Comparison of ENCODE assay signal across 26 cellular contexts in the genomic region with DNA sequence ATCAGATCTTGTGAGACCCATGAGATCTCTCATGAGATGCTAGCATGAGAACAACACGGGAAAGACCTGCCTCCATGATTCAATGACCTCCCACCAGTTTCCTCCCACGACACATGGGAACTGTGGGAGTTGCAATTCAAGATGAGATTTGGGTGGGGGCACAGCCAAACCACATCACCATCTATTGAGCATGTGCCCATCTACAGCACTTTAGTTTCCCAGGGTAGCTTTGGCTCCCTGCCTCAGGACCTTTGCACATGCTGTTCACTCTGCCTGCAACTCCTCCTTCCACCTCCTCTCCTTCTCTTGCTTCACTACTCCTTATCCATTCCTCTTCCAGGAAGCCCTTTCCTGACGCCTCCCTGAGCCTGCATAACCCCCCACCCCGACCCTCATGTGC. TPM values are rescaled to one million over a fixed set of nuclear protein-coding genes. Genes with fewer than 3 reads are reported as not detected.
A peak's percentile ranks its signal among the peaks of the same experiment; 100 is the strongest.
DNase-seq lines count a peak whose midpoint lies in the region; ATAC-seq, FAIRE-seq and TF ChIP-seq lines count a peak whose summit lies in the region.
"Had no signal": no experiment of that assay in that cellular context is flagged by ENCODE, and none has a peak within 500 bp of the region (broad histone marks: within the 10 kb centered on the region; RNA-seq: fewer than 3 reads in every experiment).

No MANE protein-coding gene starts in this region.

- H4K91ac ChIP-seq in H1 (replicated peaks; ENCODE audit: insufficient read length, low read length), result no peak overlapping the region

- no peak for TF ChIP-seq EP300 in K562 (IDR thresholded peaks at IDR 0.05; ENCODE audit: low read length)
- no peak for TF ChIP-seq EP300 in H1 (IDR thresholded peaks at IDR 0.05; ENCODE audit: borderline replicate concordance in 1 of 2, low read depth in 2 of 2, low read length in 2 of 2)

- peaks cover 15% of the 10 kb centered on the region; the same call in 1 of the 2 replicates for H4K20me1 ChIP-seq in K562 (replicated peaks; ENCODE audit: control insufficient read depth, insufficient read depth, low read length)
- no peaks in the 10 kb centered on the region for H4K20me1 ChIP-seq in H1 (replicated peaks in 1 of 2; ENCODE audit: control insufficient read depth in 1 of 2, insufficient read depth in 2 of 2, low read length in 2 of 2)
- H4K20me1 ChIP-seq: BLaER1 treated with 17β-estradiol and CSF1 and Interleukin-3, amounts not matched to agents 10 nM and 100 nM had no signal

- no peaks in the 10 kb centered on the region for H3K9me3 ChIP-seq in right atrium auricular region
- H3K9me3 ChIP-seq in K562 (replicated peaks; ENCODE audit: control insufficient read depth, insufficient read depth, low read depth, low read length), result no peaks in the 10 kb centered on the region
- H3K9me3 ChIP-seq in H1 (ENCODE audit: insufficient read depth in 2 of 2, low read depth in 1 of 2, low read length in 1 of 2), result peaks cover 0 to 3% of the 10 kb centered on the region in 2 experiments; a peak in 1 of 4 replicates
- H3K9me3 ChIP-seq: A549; BLaER1 treated with 17β-estradiol and CSF1 and Interleukin-3, amounts not matched to agents 10 nM and 100 nM; Caco-2 had no signal

- FAIRE-seq in K562 (lab: Jason Lieb, UNC) (no peak), H1 (lab: Jason Lieb, UNC) (no peak)
- FAIRE-seq: A549, D721Med, GM12878, GM12892, GM18507 had no signal

- H3K4ac ChIP-seq in H1 (replicated peaks; ENCODE audit: insufficient read length, low read depth, low read length), result no peak overlapping the region

- no peaks in the 10 kb centered on the region for H3K36me3 ChIP-seq in right atrium auricular region
- no peaks in the 10 kb centered on the region for H3K36me3 ChIP-seq in K562 (ENCODE audit: control insufficient read depth, insufficient read depth, low read length)
- H3K36me3 ChIP-seq in H1 (ENCODE audit: control insufficient read depth in 2 of 4, insufficient read depth in 4 of 4, low read length in 3 of 4), result no peaks in the 10 kb centered on the region
- H3K36me3 ChIP-seq: BLaER1 treated with 17β-estradiol and CSF1 and Interleukin-3, amounts not matched to agents 10 nM and 100 nM had no signal

- no peaks in the 10 kb centered on the region for H3K27me3 ChIP-seq in right atrium auricular region
- peaks cover 37 to 88% of the 10 kb centered on the region in 2 experiments; a peak in 4 of 5 replicates for H3K27me3 ChIP-seq in K562 (ENCODE audit: control insufficient read depth in 2 of 2, insufficient read depth in 2 of 2, low read length in 2 of 2)
- no peaks in the 10 kb centered on the region; a peak in 2 of 7 replicates for H3K27me3 ChIP-seq in H1 (replicated peaks in 1 of 4; ENCODE audit: control insufficient read depth in 3 of 4, extremely low read depth in 1 of 4, insufficient read depth in 3 of 4, low read length in 3 of 4)
- H3K27me3 ChIP-seq: BLaER1 treated with 17β-estradiol and CSF1 and Interleukin-3, amounts not matched to agents 10 nM and 100 nM had no signal

- no peak overlapping the region for H3K9ac ChIP-seq in K562 (ENCODE audit: insufficient read depth in 1 of 2, low read depth in 2 of 2, low read length in 2 of 2)
- H3K9ac ChIP-seq in H1 (replicated peaks in 1 of 4; ENCODE audit: extremely low read depth in 1 of 4, low read depth in 3 of 4, low read length in 3 of 4), result no peak overlapping the region
- H3K9ac ChIP-seq: BLaER1 treated with 17β-estradiol and CSF1 and Interleukin-3, amounts not matched to agents 10 nM and 100 nM had no signal

- H4K5ac ChIP-seq in H1 (ENCODE audit: insufficient read length, low read depth, low read length), result no peak overlapping the region

- peak overlapping the region; percentile 92; the same call in 1 of the 2 replicates for H2AK5ac ChIP-seq in H1 (ENCODE audit: low read depth, low read length)

- in situ Hi-C loops in K562 (cut with MboI), result loop anchor here (10.0 kb wide), 1 partner anchor 1066 kb away; no protein-coding TSS in a partner anchor

- H2BK12ac ChIP-seq in H1 (ENCODE audit: low read depth, low read length), result 0 out of 2 replicates have a peak overlapping the region, but pooled peaks have one; percentile 39

- H2BK20ac ChIP-seq in H1 (ENCODE audit: low read length), result no peak overlapping the region

- no peak overlapping the region for H3K18ac ChIP-seq in H1 (ENCODE audit: extremely low read depth, low read length)

- peaks cover 0 to 20% of the 10 kb centered on the region in 2 donors for H3K4me1 ChIP-seq in right atrium auricular region
- H3K4me1 ChIP-seq in K562 (replicated peaks in 1 of 2; ENCODE audit: control insufficient read depth in 2 of 2, insufficient read depth in 2 of 2, low read length in 2 of 2), result no peaks in the 10 kb centered on the region
- H3K4me1 ChIP-seq in H1 (replicated peaks in 1 of 4; ENCODE audit: control insufficient read depth in 3 of 4, insufficient read depth in 4 of 4, low read length in 3 of 4), result peaks cover 0 to 16% (median 10%) of the 10 kb centered on the region in 4 experiments; a peak in 6 of 7 replicates

- H3K23ac ChIP-seq in H1 (ENCODE audit: insufficient read length), result no peak overlapping the region

- TF ChIP-seq CTCF in right atrium auricular region (IDR thresholded peaks at IDR 0.05), result no peak
- TF ChIP-seq CTCF in K562 (IDR thresholded peaks at IDR 0.05 in 2 of 3, conservative IDR thresholded peaks at IDR 0.05 in 1 of 3; ENCODE audit: insufficient read depth in 2 of 3, low read depth in 1 of 3, low read length in 3 of 3), result no peak
- TF ChIP-seq CTCF in H1 (IDR thresholded peaks at IDR 0.05; ENCODE audit: control extremely low read depth in 1 of 3, insufficient read depth in 1 of 3, low read depth in 1 of 3, low read length in 3 of 3), result no peak

- POLR2A ChIA-PET in K562 (lab: Yijun Ruan, JAX) (interaction anchor here (0.7 kb wide), 1 partner anchor 10 kb away, joined by 4 read pairs; no protein-coding TSS in a partner anchor), H1 (lab: Charles Lee; ENCODE audit: partially characterized antibody) (no interaction called here)

- TF ChIP-seq RAD21 in K562 (CRISPR knock-in tag; conservative IDR thresholded peaks at IDR 0.05 in 1 of 2, IDR thresholded peaks at IDR 0.05 in 1 of 2), result no peak
- TF ChIP-seq RAD21 in H1 (IDR thresholded peaks at IDR 0.05 in 1 of 2, conservative IDR thresholded peaks at IDR 0.05 in 1 of 2; ENCODE audit: low read depth in 2 of 2, low read length in 2 of 2), result no peak

- H3K4me3 ChIP-seq in right atrium auricular region, result no peak overlapping the region
- no peak overlapping the region for H3K4me3 ChIP-seq in K562
- no peak overlapping the region for H3K4me3 ChIP-seq in H1 (ENCODE audit: extremely low read depth in 1 of 4, insufficient read depth in 2 of 4, low read depth in 3 of 4, low read length in 4 of 4)
- H3K4me3 ChIP-seq: A549; BLaER1 treated with 17β-estradiol and CSF1 and Interleukin-3, amounts not matched to agents 10 nM and 100 nM; GM12878 had no signal

- 5% methylated on average over 3 of the region's 4 CpGs for WGBS in K562 (ENCODE audit: insufficient coverage, low coverage, missing lambda C conversion rate)
- 89% methylated on average over 4 of the region's 4 CpGs; no CpG with 5 or more reads in 1 of the 2 experiments for WGBS in H1 (ENCODE audit: extremely low coverage in 1 of 2, insufficient coverage in 1 of 2, insufficient read length in 1 of 2, insufficient replicate concordance in 2 of 2, low coverage in 1 of 2, low lambda C conversion rate in 2 of 2, missing lambda C conversion rate in 1 of 2), 2 experiments

- H3K56ac ChIP-seq in H1 (replicated peaks; ENCODE audit: insufficient read length, low read depth, low read length), result no peak overlapping the region

- H3K23me2 ChIP-seq in H1 (ENCODE audit: low read depth, low read length), result no peaks in the 10 kb centered on the region; the same call in 1 of the 2 replicates

- CTCF ChIA-PET in K562 (lab: Yijun Ruan, JAX; ENCODE audit: low intra/inter-chr PET ratio), result no interaction called here
- CTCF ChIA-PET in H1 (lab: Charles Lee; ENCODE audit: partially characterized antibody), result interaction anchor here (1.1 to 2.6 kb wide), 5 partner anchors 8 to 131 kb away, joined by 3 to 12 read pairs (median 4); a partner anchor contains a TSS

- H3K9me1 ChIP-seq in K562 (ENCODE audit: control insufficient read depth, insufficient read depth, low read length), result no peaks in the 10 kb centered on the region

- H3K4me2 ChIP-seq in K562 (ENCODE audit: insufficient read depth, low read length) (no peak overlapping the region), H1 (ENCODE audit: insufficient read depth in 1 of 2, low read depth in 2 of 2, low read length in 2 of 2) (no peak overlapping the region)
- H3K4me2 ChIP-seq: A549; BLaER1 treated with 17β-estradiol and CSF1 and Interleukin-3, amounts not matched to agents 10 nM and 100 nM had no signal

- intact Hi-C loops in left ventricle myocardium superior (cut with micrococcal nuclease), result no loop called here
- intact Hi-C loops in K562 (cut with micrococcal nuclease), result no loop called here
- intact Hi-C loops in posterior vena cava (cut with DNase I), result no loop called here

- H2AFZ ChIP-seq in K562 (ENCODE audit: low read depth, low read length) (no peak overlapping the region), H1 (ENCODE audit: low read length) (no peak overlapping the region)

- TF ChIP-seq POLR2A in K562 (conservative IDR thresholded peaks at IDR 0.05) (no peak), H1 (IDR thresholded peaks at IDR 0.05; ENCODE audit: control extremely low read depth in 1 of 2, low read depth in 2 of 2, low read length in 2 of 2) (no peak)

- ATAC-seq in left ventricle myocardium superior (no peak), K562 (no peak), GM19455 (IDR thresholded peaks at IDR 0.05; ENCODE audit: unreplicated experiment) (no peak)
- ATAC-seq: CD8-positive, alpha-beta T cell; GM12878 had no signal

- H2BK5ac ChIP-seq in H1 (ENCODE audit: low read depth, low read length), result no peak overlapping the region

- DNase-seq in left ventricle myocardium superior, result peak; percentile 2
- DNase-seq in right atrium auricular region (ENCODE audit: low spot score), result no peak
- no peak for DNase-seq in K562 (ENCODE audit: extremely low read depth in 1 of 4, low spot score in 3 of 4)
- no peak for DNase-seq in H1 (ENCODE audit: low read depth in 1 of 2, low spot score in 2 of 2)
- peak; percentile 22 for DNase-seq in posterior vena cava (ENCODE audit: low spot score)
- DNase-seq in SHP77 (lab: John Stamatoyannopoulos, UW), result no peak
- no peak for DNase-seq in DMS79 treated with DMSO at 0.1 percent for 48 hours (lab: John Stamatoyannopoulos, UW)
- DNase-seq: AML-193; Caco-2; Calu3; CD4-positive, alpha-beta T cell; CD8-positive, alpha-beta T cell; DND-41; EL; GDM1 had no signal

- H3K27ac ChIP-seq in right atrium auricular region (no peak overlapping the region), K562 (ENCODE audit: extremely low read depth, low read depth, low read length) (no peak overlapping the region), H1 (ENCODE audit: low read depth, low read length) (no peak overlapping the region)
- H3K27ac ChIP-seq: 22Rv1; A549; BLaER1 treated with 17β-estradiol and CSF1 and Interleukin-3, amounts not matched to agents 10 nM and 100 nM; C4-2B had no signal

- H4K8ac ChIP-seq in H1 (ENCODE audit: extremely low read depth, insufficient read depth, low read length), result no peak overlapping the region

- no peak overlapping the region for H2BK120ac ChIP-seq in H1 (replicated peaks; ENCODE audit: low read depth, low read length)

- no TSS peak for BruUV-seq in K562 (replicated peaks; lab: Mats Ljungman, UMichigan)

- H3K79me1 ChIP-seq in H1 (ENCODE audit: low read depth, low read length), result no peaks in the 10 kb centered on the region

- H2BK15ac ChIP-seq in H1 (ENCODE audit: low read length), result peak overlapping the region; percentile 55; the same call in 1 of the 2 replicates

- H3K79me2 ChIP-seq in K562 (ENCODE audit: control insufficient read depth, insufficient read depth, low read length) (no peaks in the 10 kb centered on the region), H1 (ENCODE audit: control insufficient read depth in 1 of 2, insufficient read depth in 2 of 2, low read length in 2 of 2) (no peaks in the 10 kb centered on the region)

- H3K14ac ChIP-seq in H1 (ENCODE audit: insufficient read length), result no peak overlapping the region

RNA-seq across cellular contexts. Expression of a gene that starts 17.2 kb away (rescaled TPM):
- total RNA-seq in left ventricle myocardium superior (0.22 TPM), right atrium auricular region (under 1 TPM; 0.04 to 0.30 TPM), K562 (2014; rRNA removed) (not detected in 2 replicates), K562 (2014; rRNA removed; fragmentation: Illumina TruSeq; extraction: Trizol) (not detected in 2 replicates), K562 (2015; rRNA removed; fragmentation: Illumina TruSeq; extraction: Trizol) (not detected in 2 replicates), K562 (2021) (not detected in 2 replicates), posterior vena cava (under 1 TPM in 1 of 2 donors, not detected in 1; 0.19 TPM)
- not detected in 2 replicates for total RNA-seq in K562 (2011; cell fraction: chromatin; rRNA removed; ENCODE audit: low replicate concordance)
- total RNA-seq in K562 (2011; cell fraction: nucleolus; rRNA removed), result not detected in 2 replicates
- total RNA-seq in K562 (2011; cell fraction: nucleoplasm; rRNA removed), result not detected in 2 replicates
- polyA plus RNA-seq in K562 (2011; rRNA removed) (not detected in 2 replicates), K562 (2014; fragmentation: Illumina TruSeq; extraction: Trizol) (not detected in 2 replicates), K562 (2014; fragmentation: Nextera tagmentation; extraction: Ambion mirVana) (not detected), K562 (2014; rRNA removed) (not detected in 2 replicates), H1 (2011; rRNA removed) (1.2 and 2.2 TPM in 2 replicates)
- not detected in 2 replicates for polyA plus RNA-seq in K562 (2011; cell fraction: cytosol; rRNA removed)
- 0.06 TPM in 1 of 2 replicates, not detected in the other for polyA plus RNA-seq in K562 (2011; cell fraction: nucleus; rRNA removed)
- polyA plus RNA-seq in K562 (2012), result 0.08 TPM in 1 of 2 replicates, not detected in the other
- polyA minus RNA-seq in K562 (2011; rRNA and poly(A)+ RNA removed), result not detected in 2 replicates
- polyA minus RNA-seq in K562 (2011; cell fraction: cytosol; rRNA and poly(A)+ RNA removed), result not detected in 2 replicates
- not detected in 2 replicates for polyA minus RNA-seq in K562 (2011; cell fraction: nucleus; rRNA and poly(A)+ RNA removed)
- 2.4 and 2.9 TPM in 2 replicates for total RNA-seq in H1 (2021; fragmentation: NEBNext Ultra II Directional; extraction: Animal tissue kit (Norgen Biotek cat#: 25700))
- 1.1 TPM for polyA plus RNA-seq in H1 (2011; cell fraction: cytosol; rRNA removed)
- 3.3 TPM for polyA plus RNA-seq in H1 (2011; cell fraction: nucleus; rRNA removed)
- polyA plus RNA-seq in H1 (2012, experiment 1 of 2), result 1.5 to 1.8 TPM (median 1.6 TPM) in 4 replicates
- polyA plus RNA-seq in H1 (2012, experiment 2 of 2), result 0.89 TPM
- polyA plus RNA-seq in H1 (2013, experiment 1 of 2), result 2.0 TPM
- polyA plus RNA-seq in H1 (2013, experiment 2 of 2), result 2.2 TPM
- 2.3 and 4.4 TPM in 2 replicates for polyA minus RNA-seq in H1 (2011; rRNA and poly(A)+ RNA removed)
- polyA minus RNA-seq in H1 (2011; cell fraction: cytosol; rRNA and poly(A)+ RNA removed), result 2.8 TPM
- polyA minus RNA-seq in H1 (2011; cell fraction: nucleus; rRNA and poly(A)+ RNA removed), result 4.5 TPM
- total RNA-seq: A172; Calu3; CD4-positive, alpha-beta T cell; CD8-positive, alpha-beta T cell had no signal
- polyA plus RNA-seq: BJ had no signal

Comparison
In these comparisons a context has a peak if more than half of its experiments do, and no peak if none do; other contexts are left out.
1. DNase-seq: peak in left ventricle myocardium superior (single experiment) and posterior vena cava (single experiment); none in right atrium auricular region (single experiment), K562 (0 of 4), H1 (0 of 2), SHP77 (0 of 2) and DMS79 treated with DMSO at 0.1 percent for 48 hours (single experiment).